1 cellular context compared by ENCODE assay signal in the genomic region with DNA sequence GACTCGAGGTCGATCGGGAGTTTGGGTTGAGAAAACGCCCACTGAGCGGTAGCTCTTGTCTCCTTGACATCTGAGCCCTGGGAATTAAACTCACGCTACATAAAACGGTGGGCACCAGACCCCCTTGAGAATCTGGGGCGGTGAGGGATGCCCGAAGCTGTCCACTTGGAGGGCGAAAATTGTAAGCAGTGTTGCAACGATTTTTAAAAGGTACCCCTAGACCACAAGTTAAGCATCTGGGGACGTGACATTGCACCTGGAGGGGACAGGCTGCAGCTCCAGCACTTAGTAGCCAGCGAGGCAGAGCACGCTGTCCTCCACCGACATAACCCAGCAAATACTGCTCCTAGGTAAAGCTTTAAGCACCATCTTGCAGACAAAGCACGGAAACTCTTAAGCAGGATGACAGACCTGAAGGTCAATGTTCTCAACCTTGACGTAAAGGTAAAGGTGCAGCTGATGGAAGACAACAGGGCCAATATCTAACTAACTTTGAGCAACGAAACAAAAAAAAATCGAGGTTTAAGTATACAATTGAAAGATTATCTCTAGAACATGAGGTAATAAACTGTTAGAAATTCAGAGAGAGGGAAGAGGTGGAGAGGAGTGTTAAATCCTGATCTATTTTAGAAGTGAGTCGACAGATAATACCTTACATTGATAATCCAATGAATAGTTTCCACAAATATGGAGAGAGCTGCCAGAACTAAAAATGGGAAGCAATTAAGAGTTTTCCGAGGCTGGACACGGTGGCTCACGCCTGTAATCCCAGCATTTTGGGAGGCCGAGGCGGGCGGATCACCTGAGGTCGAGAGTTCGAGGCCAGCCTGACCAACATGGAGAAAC.
TF ChIP-seq lines count a peak whose summit lies in the region.

No MANE protein-coding gene starts in this region.

TF ChIP-seq in GM23338, 12 proteins besides CTCF, POLR2A, EP300 and RAD21 (continued from another document):
- TF ChIP-seq ZNF462 (CRISPR knock-in tag; IDR thresholded peaks at IDR 0.05) (no peak), NANOG (IDR thresholded peaks at IDR 0.05; ENCODE audit: borderline replicate concordance) (no peak), POLR2AphosphoS5 (IDR thresholded peaks at IDR 0.05; ENCODE audit: low read depth) (no peak), ETS1 (IDR thresholded peaks at IDR 0.05) (no peak), EZH2 (IDR thresholded peaks at IDR 0.05; ENCODE audit: low read depth, unreplicated experiment) (no peak), ZNF114 (CRISPR knock-in tag; IDR thresholded peaks at IDR 0.05) (no peak), CREB1 (CRISPR knock-in tag; IDR thresholded peaks at IDR 0.05; ENCODE audit: low read depth) (no peak), STAT1 (IDR thresholded peaks at IDR 0.05; ENCODE audit: unreplicated experiment) (no peak), EZH2phosphoT487 (IDR thresholded peaks at IDR 0.05; ENCODE audit: unreplicated experiment) (no peak)
TF ChIP-seq in GM23338: peak in this region for 0.
